Comparison of ENCODE assay signal across 8 cellular contexts in the genomic region with DNA sequence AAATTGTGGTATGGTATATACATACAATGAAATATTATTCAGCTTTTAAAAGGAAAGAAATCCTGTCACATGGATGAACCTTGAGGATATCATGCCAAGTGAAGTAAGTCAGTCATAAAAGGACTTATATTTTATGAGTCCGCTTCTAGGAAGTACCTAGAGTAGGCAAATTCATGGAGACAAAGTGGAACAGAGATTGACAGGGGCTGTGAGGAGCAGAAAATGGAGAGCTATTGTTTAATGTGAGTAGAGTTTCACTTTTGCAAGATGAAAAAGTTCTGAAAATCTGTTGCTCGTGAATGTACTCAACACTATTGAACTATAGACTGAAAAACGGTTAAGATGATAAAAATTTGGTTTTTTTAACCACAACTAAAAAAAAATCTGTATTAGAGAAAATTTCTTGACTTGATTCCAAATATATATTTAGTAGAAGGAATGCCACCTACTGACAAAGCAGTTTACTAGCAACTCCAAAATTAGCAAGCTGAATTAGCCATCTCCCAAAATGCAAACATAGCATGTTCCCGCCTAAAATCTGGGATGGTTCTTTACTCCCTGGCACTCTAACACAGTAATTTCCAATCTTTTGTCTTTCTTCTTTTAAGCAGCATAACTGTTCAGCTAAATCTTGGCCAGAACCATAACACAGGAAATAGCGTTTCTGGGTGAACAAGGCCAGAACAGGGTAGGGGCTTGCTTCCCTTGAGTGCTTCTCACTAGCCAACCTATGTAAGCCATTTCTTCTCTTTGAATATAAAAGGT. TPM values are rescaled to one million over a fixed set of nuclear protein-coding genes. Genes with fewer than 3 reads are reported as not detected.
DNase-seq lines count a peak whose midpoint lies in the region; ATAC-seq and TF ChIP-seq lines count a peak whose summit lies in the region.

No MANE protein-coding gene starts in this region.

- H3K36me3 Mint-ChIP-seq in activated naive CD8-positive, alpha-beta T cell, result peaks cover 4% of the 10 kb centered on the region

- ATAC-seq in right lobe of liver (no peak), HG02884 (IDR thresholded peaks at IDR 0.05; ENCODE audit: unreplicated experiment) (no peak)

- CTCF ChIA-PET in HEK293T (lab: Yijun Ruan, JAX), result interaction anchor here (0.6 to 1.3 kb wide), 6 partner anchors 14 to 348 kb away, joined by 3 to 9 read pairs (median 4); no protein-coding TSS in a partner anchor

- peaks cover 40% of the 10 kb centered on the region for H3K4me1 Mint-ChIP-seq in activated naive CD8-positive, alpha-beta T cell (ENCODE audit: low read depth)

- no peak overlapping the region for H3K27ac ChIP-seq in right lobe of liver
- H3K27ac ChIP-seq in urinary bladder (ENCODE audit: low read depth), result no peak overlapping the region

- H3K4me3 Mint-ChIP-seq in activated naive CD8-positive, alpha-beta T cell, result peak overlapping the region; percentile 99

- H3K36me3 ChIP-seq in right lobe of liver, result peaks cover 0 to 27% (median 3%) of the 10 kb centered on the region in 4 donors
- H3K36me3 ChIP-seq in urinary bladder (ENCODE audit: insufficient read depth), result no peaks in the 10 kb centered on the region

- WGBS in right lobe of liver (ENCODE audit: insufficient coverage, low coverage, low lambda C conversion rate, missing lambda C conversion rate), result 15% methylated on average over 5 of the region's 5 CpGs
- WGBS in urinary bladder, result 29% methylated on average over 5 of the region's 5 CpGs

- H3K4me3 ChIP-seq in right lobe of liver, result peak overlapping the region; percentile 86 to 89 (median 87)
- peak overlapping the region; percentile 81 for H3K4me3 ChIP-seq in urinary bladder (ENCODE audit: low read depth, low read length)

- intact Hi-C loops in right lobe of liver (cut with DNase I), result no loop called here

- DNase-seq in AG09319 (ENCODE audit: extremely low read depth, low read depth) (no peak), HEK293T (ENCODE audit: extremely low spot score) (no peak), right lobe of liver (peak in 1 of 3 donors; percentile 26), hypothalamus (lab: John Stamatoyannopoulos, UW) (no peak)
- no peak for DNase-seq in activated CD4-positive, CD25-positive, alpha-beta regulatory T cell (lab: John Stamatoyannopoulos, UW)

- peaks cover 0 to 16% (median 3%) of the 10 kb centered on the region in 4 donors for H3K4me1 ChIP-seq in right lobe of liver
- no peaks in the 10 kb centered on the region for H3K4me1 ChIP-seq in urinary bladder (ENCODE audit: insufficient read depth)

- no peaks in the 10 kb centered on the region for H3K27me3 ChIP-seq in right lobe of liver

- POLR2A ChIA-PET in HEK293T (lab: Yijun Ruan, JAX), result interaction anchor here (0.7 to 2.8 kb wide), 8 partner anchors 11 to 299 kb away, joined by 3 to 14 read pairs (median 4); partner anchors contain the start of genes MRPL40 and SLC25A1

- H3K9me3 ChIP-seq in right lobe of liver, result no peaks in the 10 kb centered on the region

- H3K27me3 Mint-ChIP-seq in activated naive CD8-positive, alpha-beta T cell, result no peaks in the 10 kb centered on the region

- no peaks in the 10 kb centered on the region for H3K9me3 Mint-ChIP-seq in activated naive CD8-positive, alpha-beta T cell (ENCODE audit: low read depth)

- no peak for TF ChIP-seq POLR2A in right lobe of liver (IDR thresholded peaks at IDR 0.05)

- H3K27ac Mint-ChIP-seq in activated naive CD8-positive, alpha-beta T cell, result peak overlapping the region; percentile 75

- peak; percentile 21; the same call in 1 of the 2 replicates for TF ChIP-seq CTCF in AG09319 (IDR thresholded peaks at IDR 0.05; ENCODE audit: low read depth, low read length)
- TF ChIP-seq CTCF in right lobe of liver (IDR thresholded peaks at IDR 0.05), result peak in 3 of 4 donors; percentile 31 to 42 (median 39)

TF ChIP-seq in HEK293T, 16 proteins besides CTCF, POLR2A, EP300 and RAD21:
- TF ChIP-seq, protein P1, sequence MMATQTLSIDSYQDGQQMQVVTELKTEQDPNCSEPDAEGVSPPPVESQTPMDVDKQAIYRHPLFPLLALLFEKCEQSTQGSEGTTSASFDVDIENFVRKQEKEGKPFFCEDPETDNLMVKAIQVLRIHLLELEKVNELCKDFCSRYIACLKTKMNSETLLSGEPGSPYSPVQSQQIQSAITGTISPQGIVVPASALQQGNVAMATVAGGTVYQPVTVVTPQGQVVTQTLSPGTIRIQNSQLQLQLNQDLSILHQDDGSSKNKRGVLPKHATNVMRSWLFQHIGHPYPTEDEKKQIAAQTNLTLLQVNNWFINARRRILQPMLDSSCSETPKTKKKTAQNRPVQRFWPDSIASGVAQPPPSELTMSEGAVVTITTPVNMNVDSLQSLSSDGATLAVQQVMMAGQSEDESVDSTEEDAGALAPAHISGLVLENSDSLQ (IDR thresholded peaks at IDR 0.05), result peak; percentile 71
- TF ChIP-seq HDGF (IDR thresholded peaks at IDR 0.05; ENCODE audit: borderline replicate concordance) (no peak), CTBP1 (IDR thresholded peaks at IDR 0.05; ENCODE audit: borderline replicate concordance) (no peak)

RNA-seq across cellular contexts. Expression of gene UFD1, which starts 1.5 kb away (rescaled TPM):
- total RNA-seq in right lobe of liver (10 to 100 TPM; 26.8 to 43.7 (median 32.1) TPM), urinary bladder (32.6 TPM)
- 69.8 TPM for polyA plus RNA-seq in urinary bladder

RNA-seq across cellular contexts. Expression of gene CDC45, which starts 2.2 kb away (rescaled TPM):
- 1 to 10 TPM in 2 of 6 experiments, under 1 TPM in 3, not detected in 1; 0.39 to 4.2 (median 0.56) TPM for total RNA-seq in right lobe of liver
- total RNA-seq in urinary bladder, result 4.0 TPM
- polyA plus RNA-seq in urinary bladder, result 0.34 TPM

RNA-seq across cellular contexts. Expression of gene C22orf39, which starts 30.0 kb away (rescaled TPM):
- 10 to 100 TPM in 5 of 6 experiments, 1 to 10 TPM in 1; 9.8 to 15.7 (median 12.5) TPM for total RNA-seq in right lobe of liver
- 34.2 TPM for total RNA-seq in urinary bladder
- 75.0 TPM for polyA plus RNA-seq in urinary bladder

RNA-seq across cellular contexts. Expression of gene MRPL40, which starts 45.2 kb away (rescaled TPM):
- 10 to 100 TPM; 23.6 to 38.8 (median 27.8) TPM for total RNA-seq in right lobe of liver
- 17.4 TPM for total RNA-seq in urinary bladder
- polyA plus RNA-seq in urinary bladder, result 33.3 TPM

RNA-seq across cellular contexts. Expression of gene HIRA, which starts 46.0 kb away (rescaled TPM):
- total RNA-seq in right lobe of liver, result 10 to 100 TPM; 14.6 to 25.0 (median 17.8) TPM
- 8.7 TPM for total RNA-seq in urinary bladder
- 21.9 TPM for polyA plus RNA-seq in urinary bladder
